In genomic region chr14:77024171-77024627, GRCh38 we compare ENCODE assay signal across 8 cellular contexts. TPM values are rescaled to one million over a fixed set of nuclear protein-coding genes. Genes with fewer than 3 reads are reported as not detected.
DNase-seq lines count a peak whose midpoint lies in the region; ATAC-seq and TF ChIP-seq lines count a peak whose summit lies in the region.

No MANE protein-coding gene starts in this region.

- peak; percentile 91 for DNase-seq in H7
- DNase-seq in T follicular helper cell (ENCODE audit: low read depth): peak; percentile 55
- peak; percentile 60 to 71 (median 66) for DNase-seq in body of pancreas
- no peak for DNase-seq in kidney epithelial cell (ENCODE audit: low read depth)
- DNase-seq in stimulated activated CD4-positive, alpha-beta T cell treated with anti-CD3 and anti-CD28 coated beads, Interleukin-4, amount 100 ng/mL, for 1 hour: peak; percentile 69
- no peak for DNase-seq in SKM-1 (lab: John Stamatoyannopoulos, UW; ENCODE audit: unreplicated experiment)
- DNase-seq in LoVo (ENCODE audit: low spot score): no peak

- H3K4me3 ChIP-seq in H7 (ENCODE audit: insufficient read depth, low read depth, low read length): peak overlapping the region; percentile 20
- H3K4me3 ChIP-seq in body of pancreas: peak overlapping the region in 1 of 2 donors; percentile 10
- peak overlapping the region; percentile 92 for H3K4me3 ChIP-seq in kidney epithelial cell (ENCODE audit: low read depth, low read length)

- H3K27me3 ChIP-seq in H7 (ENCODE audit: control insufficient read depth, insufficient read depth, low read length) (no peaks in the 10 kb centered on the region), body of pancreas (no peaks in the 10 kb centered on the region), kidney epithelial cell (ENCODE audit: control insufficient read depth, insufficient read depth, low read length) (no peaks in the 10 kb centered on the region)

- intact Hi-C loops in body of pancreas (cut with DNase I): no loop called here

- 4 to 13% methylated on average over 14 of the region's 14 CpGs for WGBS in body of pancreas, 2 donors

- H3K9me3 ChIP-seq in body of pancreas: no peaks in the 10 kb centered on the region

- no peak for TF ChIP-seq POLR2A in body of pancreas (IDR thresholded peaks at IDR 0.05)

- peaks cover 51% of the 10 kb centered on the region for H3K4me1 ChIP-seq in body of pancreas

- TF ChIP-seq CTCF in body of pancreas (IDR thresholded peaks at IDR 0.05) (no peak), kidney epithelial cell (IDR thresholded peaks at IDR 0.05; ENCODE audit: insufficient read depth, low read length, poor library complexity, severe bottlenecking) (no peak)

- peaks cover 3% of the 10 kb centered on the region; the same call in 1 of the 2 replicates for H3K36me3 ChIP-seq in H7 (replicated peaks; ENCODE audit: control insufficient read depth, insufficient read depth, low read length)
- no peaks in the 10 kb centered on the region for H3K36me3 ChIP-seq in body of pancreas (replicated peaks in 1 of 2; ENCODE audit: insufficient read depth in 1 of 2, low read depth in 2 of 2)
- peaks cover 8% of the 10 kb centered on the region for H3K36me3 ChIP-seq in kidney epithelial cell (ENCODE audit: control insufficient read depth, insufficient read depth, low read length)

- no peak for ATAC-seq in body of pancreas
- no peak for ATAC-seq in HG03520 (IDR thresholded peaks at IDR 0.05; ENCODE audit: unreplicated experiment)

- peak overlapping the region; percentile 89 to 100 (median 100) for H3K27ac ChIP-seq in body of pancreas

RNA-seq across cellular contexts. Expression of gene IRF2BPL, which starts 4.3 kb away (rescaled TPM):
- total RNA-seq in H7 (2014; rRNA removed; shearing (Covaris generic)): 142 and 187 TPM in 2 replicates
- total RNA-seq in body of pancreas (10 to 100 TPM; 26.7 to 52.1 TPM), kidney epithelial cell (70.2 and 79.7 TPM in 2 replicates)

Comparison
In these comparisons a context has a peak if more than half of its experiments do, and no peak if none do; other contexts are left out.
1. DNase-seq: peak in H7 (single experiment), T follicular helper cell (single experiment), body of pancreas (4 of 4) and stimulated activated CD4-positive, alpha-beta T cell treated with anti-CD3 and anti-CD28 coated beads, Interleukin-4, amount 100 ng/mL, for 1 hour (single experiment); none in kidney epithelial cell (single experiment), SKM-1 (single experiment) and LoVo (single experiment).